9 cellular contexts compared by ENCODE assay signal in genomic region chr7:1225462-1226154, GRCh38. TPM values are rescaled to one million over a fixed set of nuclear protein-coding genes. Genes with fewer than 3 reads are reported as not detected.
A peak's percentile ranks its signal among the peaks of the same experiment; 100 is the strongest.
DNase-seq lines count a peak whose midpoint lies in the region; ATAC-seq and TF ChIP-seq lines count a peak whose summit lies in the region.
"Had no signal": no experiment of that assay in that cellular context is flagged by ENCODE, and none has a peak within 500 bp of the region (broad histone marks: within the 10 kb centered on the region; RNA-seq: fewer than 3 reads in every experiment).

No MANE protein-coding gene starts in this region.

- H3K9me3 Mint-ChIP-seq in activated B cell treated with CpG ODN at 0.5 μM for 24 hours (no peaks in the 10 kb centered on the region), neural crest cell (no peaks in the 10 kb centered on the region)

- intact Hi-C loops in activated B cell treated with CpG ODN at 0.5 μM for 24 hours (cut with micrococcal nuclease), result loop anchor here (1.0 to 10.0 kb wide), 3 partner anchors 19 to 1299 kb away; no protein-coding TSS in a partner anchor
- intact Hi-C loops in dorsolateral prefrontal cortex (cut with DNase I), result loop anchor here (2.0 to 10.0 kb wide), 4 partner anchors 187 to 249 kb away; no protein-coding TSS in a partner anchor

- H3K27me3 Mint-ChIP-seq in activated B cell treated with CpG ODN at 0.5 μM for 24 hours (peaks cover 51% of the 10 kb centered on the region), neural crest cell (ENCODE audit: low read depth) (peaks cover 94% of the 10 kb centered on the region)

- peak overlapping the region; percentile 9 for H3K27ac Mint-ChIP-seq in activated B cell treated with CpG ODN at 0.5 μM for 24 hours
- H3K27ac Mint-ChIP-seq in neural crest cell (ENCODE audit: unreplicated experiment), result no peak overlapping the region

- H3K27ac ChIP-seq in dorsolateral prefrontal cortex, result peak overlapping the region in 1 of 59 donors; percentile 80
- H3K27ac ChIP-seq: SJCRH30 had no signal

- ATAC-seq in activated B cell treated with CpG ODN at 0.5 μM for 24 hours (ENCODE audit: low read depth), result no peak
- no peak for ATAC-seq in HG02610 (IDR thresholded peaks at IDR 0.05; ENCODE audit: unreplicated experiment)
- no peak for ATAC-seq in GM19351 (IDR thresholded peaks at IDR 0.05; ENCODE audit: unreplicated experiment)

- H3K36me3 Mint-ChIP-seq in activated B cell treated with CpG ODN at 0.5 μM for 24 hours (ENCODE audit: low read depth) (no peaks in the 10 kb centered on the region), neural crest cell (ENCODE audit: low read depth) (no peaks in the 10 kb centered on the region)

- peak; percentile 79 for TF ChIP-seq CTCF in GM20000 (IDR thresholded peaks at IDR 0.05; ENCODE audit: extremely low read depth, missing control alignments)
- TF ChIP-seq CTCF in activated B cell treated with CpG ODN at 0.5 μM for 24 hours (IDR thresholded peaks at IDR 0.05), result no peak
- peak in 55 of 56 donors; percentile 28 to 91 (median 77) for TF ChIP-seq CTCF in dorsolateral prefrontal cortex (IDR thresholded peaks at IDR 0.05 in 54 of 56, conservative IDR thresholded peaks at IDR 0.05 in 2 of 56; ENCODE audit: low read depth in 1 of 56, partially characterized antibody in 56 of 56)
- TF ChIP-seq CTCF in neural crest cell (conservative IDR thresholded peaks at IDR 0.05), result peak; percentile 87

- POLR2A ChIA-PET in activated B cell treated with CpG ODN at 0.5 μM for 24 hours (lab: Charles Lee), result no interaction called here

- no peaks in the 10 kb centered on the region for H3K4me1 Mint-ChIP-seq in activated B cell treated with CpG ODN at 0.5 μM for 24 hours
- peaks cover 17% of the 10 kb centered on the region for H3K4me1 Mint-ChIP-seq in neural crest cell

- peaks cover 22 to 100% (median 89%) of the 10 kb centered on the region in 45 donors for H3K27me3 ChIP-seq in dorsolateral prefrontal cortex

- DNase-seq in GM20000 (ENCODE audit: low spot score) (peak; percentile 88), activated B cell treated with CpG ODN at 0.5 μM for 24 hours (no peak), dorsolateral prefrontal cortex (peak in 3 of 10 donors; percentile 31 to 70 (median 61)), neural crest cell (ENCODE audit: low read depth, low spot score) (no peak), NCI-H82 treated with DMSO at 0.1 percent for 48 hours (lab: John Stamatoyannopoulos, UW; ENCODE audit: unreplicated experiment) (no peak), DMS53 treated with DMSO at 0.1 percent for 48 hours (lab: John Stamatoyannopoulos, UW; ENCODE audit: unreplicated experiment) (no peak)

- H3K4me3 Mint-ChIP-seq in activated B cell treated with CpG ODN at 0.5 μM for 24 hours (no peak overlapping the region), neural crest cell (no peak overlapping the region)

- no peak overlapping the region for H3K4me3 ChIP-seq in dorsolateral prefrontal cortex
- H3K4me3 ChIP-seq: SJCRH30 had no signal

- CTCF ChIA-PET in activated B cell treated with CpG ODN at 0.5 μM for 24 hours (lab: Charles Lee), result no interaction called here

RNA-seq across cellular contexts. Expression of gene UNCX, which starts 7.1 kb away (rescaled TPM):
- total RNA-seq in activated B cell treated with CpG ODN at 0.5 μM for 24 hours (not detected in 2 replicates), dorsolateral prefrontal cortex (not detected), neural crest cell (2.4 and 2.7 TPM in 2 replicates)
